Comparison of ENCODE assay signal across 8 cellular contexts in genomic region chr19:38095411-38096308, GRCh38.
DNase-seq lines count a peak whose midpoint lies in the region; ATAC-seq and TF ChIP-seq lines count a peak whose summit lies in the region.

No MANE protein-coding gene starts in this region.

- CTCF ChIA-PET in PC-3 (lab: Charles Lee) = no interaction called here

- ATAC-seq in PC-3 (peak; percentile 53; the same call in 1 of the 2 replicates), HG03175 (IDR thresholded peaks at IDR 0.05; ENCODE audit: unreplicated experiment) (no peak)
- ATAC-seq in activated T-cell treated with anti-CD3 and anti-CD28 coated beads, Interleukin-2, amount 50 U/mL, for 72 hours (replicated peaks in 1 of 2) = peak; percentile 45 to 58

- H3K36me3 Mint-ChIP-seq in activated T-cell treated with anti-CD3 and anti-CD28 coated beads, Interleukin-2, amount 50 U/mL, for 72 hours (ENCODE audit: insufficient read depth in 2 of 2) = peaks cover 4 to 9% of the 10 kb centered on the region in 2 donors
- peaks cover 21% of the 10 kb centered on the region for H3K36me3 Mint-ChIP-seq in neural progenitor cell

- H3K9me3 Mint-ChIP-seq in activated T-cell treated with anti-CD3 and anti-CD28 coated beads, Interleukin-2, amount 50 U/mL, for 72 hours = peaks cover 0 to 3% of the 10 kb centered on the region in 2 donors
- peaks cover 3% of the 10 kb centered on the region for H3K9me3 Mint-ChIP-seq in neural progenitor cell

- 49% methylated on average over 16 of the region's 17 CpGs for WGBS in suprapubic skin

- no peaks in the 10 kb centered on the region for H3K79me2 ChIP-seq in KMS-11 (ENCODE audit: insufficient read depth, low read depth)
- H3K79me2 ChIP-seq in PC-3 (ENCODE audit: low read length) = no peaks in the 10 kb centered on the region
- no peaks in the 10 kb centered on the region for H3K79me2 ChIP-seq in neural progenitor cell (ENCODE audit: low read depth)

- H3K27me3 ChIP-seq in KMS-11 (ENCODE audit: insufficient read depth, low read depth) (no peaks in the 10 kb centered on the region), PC-3 (ENCODE audit: low read length) (no peaks in the 10 kb centered on the region), neural progenitor cell (no peaks in the 10 kb centered on the region), suprapubic skin (no peaks in the 10 kb centered on the region)

- no peaks in the 10 kb centered on the region for H3K9me2 ChIP-seq in PC-3 (replicated peaks; ENCODE audit: low read length)

- no peaks in the 10 kb centered on the region for H3K4me1 Mint-ChIP-seq in activated T-cell treated with anti-CD3 and anti-CD28 coated beads, Interleukin-2, amount 50 U/mL, for 72 hours (ENCODE audit: low read depth)
- no peaks in the 10 kb centered on the region for H3K4me1 Mint-ChIP-seq in neural progenitor cell

- H3F3A ChIP-seq in PC-3 (ENCODE audit: low read length, unreplicated experiment) = no peaks in the 10 kb centered on the region
- peaks cover 10% of the 10 kb centered on the region for H3F3A ChIP-seq in neural progenitor cell (ENCODE audit: low read depth)

- H3K9ac ChIP-seq in KMS-11 (no peak overlapping the region), PC-3 (ENCODE audit: low read length) (no peak overlapping the region), neural progenitor cell (no peak overlapping the region)

- intact Hi-C loops in PC-3 (cut with micrococcal nuclease) = loop anchor here (2.0 kb wide), 1 partner anchor 197 kb away; no protein-coding TSS in a partner anchor

- TF ChIP-seq POLR2A in suprapubic skin (IDR thresholded peaks at IDR 0.05) = no peak

- H3K4me3 ChIP-seq in KMS-11 (IDR thresholded peaks at IDR 0.05; ENCODE audit: insufficient read depth, low read depth, low read length) (no peak overlapping the region), PC-3 (ENCODE audit: low read length) (no peak overlapping the region), fibroblast of pulmonary artery (replicated peaks; ENCODE audit: low read depth, low read length) (no peak overlapping the region), neural progenitor cell (no peak overlapping the region), suprapubic skin (no peak overlapping the region)

- H3K4me1 ChIP-seq in KMS-11 (ENCODE audit: low read depth, poor library complexity, severe bottlenecking) = no peaks in the 10 kb centered on the region
- H3K4me1 ChIP-seq in PC-3 (ENCODE audit: insufficient read depth, low read length) = no peaks in the 10 kb centered on the region
- no peaks in the 10 kb centered on the region for H3K4me1 ChIP-seq in neural progenitor cell
- peaks cover 6% of the 10 kb centered on the region for H3K4me1 ChIP-seq in suprapubic skin

- peak; percentile 34 for DNase-seq in COR-L47 (lab: John Stamatoyannopoulos, UW)
- DNase-seq in PC-3 = peak; percentile 68
- DNase-seq in activated T-cell treated with anti-CD3 and anti-CD28 coated beads, Interleukin-2, amount 50 U/mL, for 72 hours = peak; percentile 51 to 52
- DNase-seq in fibroblast of pulmonary artery (ENCODE audit: low read depth) = peak; percentile 77
- peak; percentile 89 for DNase-seq in neural progenitor cell (ENCODE audit: low spot score)
- DNase-seq in suprapubic skin (ENCODE audit: low spot score in 2 of 2) = peak in 1 of 2 donors; percentile 76

- H3K4me2 ChIP-seq in KMS-11 (no peak overlapping the region), PC-3 (ENCODE audit: low read length) (no peak overlapping the region), neural progenitor cell (no peak overlapping the region)

- H3K4me3 Mint-ChIP-seq in activated T-cell treated with anti-CD3 and anti-CD28 coated beads, Interleukin-2, amount 50 U/mL, for 72 hours = no peak overlapping the region
- H3K4me3 Mint-ChIP-seq in neural progenitor cell = no peak overlapping the region

- no peaks in the 10 kb centered on the region for H3K27me3 Mint-ChIP-seq in activated T-cell treated with anti-CD3 and anti-CD28 coated beads, Interleukin-2, amount 50 U/mL, for 72 hours (ENCODE audit: low read depth)
- H3K27me3 Mint-ChIP-seq in neural progenitor cell (ENCODE audit: insufficient read depth, low read depth) = peaks cover 2% of the 10 kb centered on the region

- POLR2A ChIA-PET in PC-3 (lab: Charles Lee; ENCODE audit: unreplicated experiment) = interaction anchor here (0.6 kb wide), 1 partner anchor 122 kb away, joined by 13 read pairs; no protein-coding TSS in a partner anchor

- TF ChIP-seq EP300 in suprapubic skin (IDR thresholded peaks at IDR 0.05) = no peak

- no peak overlapping the region for H2AFZ ChIP-seq in KMS-11 (ENCODE audit: low read depth)
- H2AFZ ChIP-seq in PC-3 (ENCODE audit: low read length) = no peak overlapping the region
- no peak overlapping the region for H2AFZ ChIP-seq in neural progenitor cell (replicated peaks)

- H3K36me3 ChIP-seq in KMS-11 (ENCODE audit: insufficient read depth) = no peaks in the 10 kb centered on the region
- H3K36me3 ChIP-seq in PC-3 (ENCODE audit: low read depth, low read length) = peaks cover 13% of the 10 kb centered on the region
- H3K36me3 ChIP-seq in neural progenitor cell = peaks cover 10% of the 10 kb centered on the region
- H3K36me3 ChIP-seq in suprapubic skin = peaks cover 22% of the 10 kb centered on the region

- H3K27ac Mint-ChIP-seq in activated T-cell treated with anti-CD3 and anti-CD28 coated beads, Interleukin-2, amount 50 U/mL, for 72 hours = no peak overlapping the region
- peak overlapping the region; percentile 16 for H3K27ac Mint-ChIP-seq in neural progenitor cell

- H4K20me1 ChIP-seq in KMS-11 (ENCODE audit: insufficient read depth) = no peaks in the 10 kb centered on the region
- H4K20me1 ChIP-seq in PC-3 (ENCODE audit: low read length) = no peaks in the 10 kb centered on the region
- H4K20me1 ChIP-seq in neural progenitor cell (ENCODE audit: low read depth) = peaks cover 11% of the 10 kb centered on the region

- no peaks in the 10 kb centered on the region for H3K9me3 ChIP-seq in PC-3 (ENCODE audit: low read length)
- no peaks in the 10 kb centered on the region for H3K9me3 ChIP-seq in neural progenitor cell (ENCODE audit: low read depth)
- H3K9me3 ChIP-seq in suprapubic skin = no peaks in the 10 kb centered on the region

- TF ChIP-seq CTCF in KMS-11 (conservative IDR thresholded peaks at IDR 0.05; ENCODE audit: low read depth, low read length) = peak; percentile 61
- TF ChIP-seq CTCF in PC-3 (conservative IDR thresholded peaks at IDR 0.05; ENCODE audit: low read depth, low read length) = peak; percentile 67
- peak; percentile 86 for TF ChIP-seq CTCF in fibroblast of pulmonary artery (IDR thresholded peaks at IDR 0.05; ENCODE audit: low read length, missing control alignments)
- TF ChIP-seq CTCF in neural progenitor cell (IDR thresholded peaks at IDR 0.05) = peak; percentile 83
- TF ChIP-seq CTCF in suprapubic skin (IDR thresholded peaks at IDR 0.05) = peak; percentile 50 to 71

- BruUV-seq in PC-3 (replicated peaks; lab: Mats Ljungman, UMichigan) = no TSS peak

- H3K27ac ChIP-seq in KMS-11 = no peak overlapping the region
- H3K27ac ChIP-seq in PC-3 (ENCODE audit: low read length) = no peak overlapping the region
- peak overlapping the region; percentile 64 for H3K27ac ChIP-seq in neural progenitor cell
- no peak overlapping the region for H3K27ac ChIP-seq in suprapubic skin
